1 cellular context compared by ENCODE assay signal in the genomic region with DNA sequence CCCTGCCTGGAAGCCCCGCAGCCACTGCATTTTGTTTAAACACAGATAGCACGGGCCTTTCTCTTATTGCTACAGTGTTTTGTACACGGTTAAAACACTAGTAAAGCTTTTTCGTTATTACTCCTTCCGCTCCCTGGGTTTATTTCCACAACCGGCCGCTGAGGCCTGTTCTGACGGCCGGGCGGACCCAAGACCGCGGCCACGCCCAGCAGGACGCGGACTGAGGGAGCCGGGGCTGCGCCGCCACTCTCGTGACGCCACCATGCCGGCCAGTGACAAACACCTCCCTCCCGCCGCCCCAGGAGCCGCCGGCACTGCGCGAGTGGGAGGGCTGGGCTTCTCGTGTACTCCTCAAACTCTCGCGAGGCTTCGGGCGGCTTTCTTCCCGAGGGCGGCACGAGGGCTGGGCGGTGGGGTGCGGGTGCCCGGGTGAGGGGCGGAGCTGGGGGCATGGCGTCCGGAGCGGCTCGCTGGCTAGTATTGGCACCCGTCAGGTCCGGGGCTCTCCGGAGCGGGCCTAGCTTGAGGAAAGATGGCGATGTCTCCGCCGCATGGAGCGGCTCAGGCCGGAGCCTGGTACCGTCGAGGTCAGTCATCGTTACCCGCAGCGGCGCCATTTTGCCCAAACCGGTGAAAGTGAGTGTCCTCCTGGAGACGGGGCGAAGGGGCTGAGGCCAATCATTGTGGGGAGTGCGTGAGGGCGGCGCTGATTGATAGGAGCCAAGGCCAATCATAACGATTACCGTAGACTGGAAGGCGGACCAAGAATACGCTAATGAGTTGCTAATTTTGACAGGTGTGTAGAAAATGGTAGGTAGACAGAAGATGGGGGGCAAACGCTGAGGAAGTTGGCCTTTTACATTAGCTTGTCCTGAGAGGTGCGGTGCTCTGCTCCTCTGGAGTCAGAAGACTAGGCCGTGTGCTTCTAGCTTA.
TF ChIP-seq lines count a peak whose summit lies in the region.

A gene with protein sequence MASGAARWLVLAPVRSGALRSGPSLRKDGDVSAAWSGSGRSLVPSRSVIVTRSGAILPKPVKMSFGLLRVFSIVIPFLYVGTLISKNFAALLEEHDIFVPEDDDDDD (plus strand): TSS at position 382 of the 933 bp plus-strand sequence. CDS start 69 bp downstream, at position 451.

TF ChIP-seq in GM23338, 12 proteins besides CTCF, POLR2A, EP300 and RAD21 (continued from another document):
- TF ChIP-seq, protein P1, sequence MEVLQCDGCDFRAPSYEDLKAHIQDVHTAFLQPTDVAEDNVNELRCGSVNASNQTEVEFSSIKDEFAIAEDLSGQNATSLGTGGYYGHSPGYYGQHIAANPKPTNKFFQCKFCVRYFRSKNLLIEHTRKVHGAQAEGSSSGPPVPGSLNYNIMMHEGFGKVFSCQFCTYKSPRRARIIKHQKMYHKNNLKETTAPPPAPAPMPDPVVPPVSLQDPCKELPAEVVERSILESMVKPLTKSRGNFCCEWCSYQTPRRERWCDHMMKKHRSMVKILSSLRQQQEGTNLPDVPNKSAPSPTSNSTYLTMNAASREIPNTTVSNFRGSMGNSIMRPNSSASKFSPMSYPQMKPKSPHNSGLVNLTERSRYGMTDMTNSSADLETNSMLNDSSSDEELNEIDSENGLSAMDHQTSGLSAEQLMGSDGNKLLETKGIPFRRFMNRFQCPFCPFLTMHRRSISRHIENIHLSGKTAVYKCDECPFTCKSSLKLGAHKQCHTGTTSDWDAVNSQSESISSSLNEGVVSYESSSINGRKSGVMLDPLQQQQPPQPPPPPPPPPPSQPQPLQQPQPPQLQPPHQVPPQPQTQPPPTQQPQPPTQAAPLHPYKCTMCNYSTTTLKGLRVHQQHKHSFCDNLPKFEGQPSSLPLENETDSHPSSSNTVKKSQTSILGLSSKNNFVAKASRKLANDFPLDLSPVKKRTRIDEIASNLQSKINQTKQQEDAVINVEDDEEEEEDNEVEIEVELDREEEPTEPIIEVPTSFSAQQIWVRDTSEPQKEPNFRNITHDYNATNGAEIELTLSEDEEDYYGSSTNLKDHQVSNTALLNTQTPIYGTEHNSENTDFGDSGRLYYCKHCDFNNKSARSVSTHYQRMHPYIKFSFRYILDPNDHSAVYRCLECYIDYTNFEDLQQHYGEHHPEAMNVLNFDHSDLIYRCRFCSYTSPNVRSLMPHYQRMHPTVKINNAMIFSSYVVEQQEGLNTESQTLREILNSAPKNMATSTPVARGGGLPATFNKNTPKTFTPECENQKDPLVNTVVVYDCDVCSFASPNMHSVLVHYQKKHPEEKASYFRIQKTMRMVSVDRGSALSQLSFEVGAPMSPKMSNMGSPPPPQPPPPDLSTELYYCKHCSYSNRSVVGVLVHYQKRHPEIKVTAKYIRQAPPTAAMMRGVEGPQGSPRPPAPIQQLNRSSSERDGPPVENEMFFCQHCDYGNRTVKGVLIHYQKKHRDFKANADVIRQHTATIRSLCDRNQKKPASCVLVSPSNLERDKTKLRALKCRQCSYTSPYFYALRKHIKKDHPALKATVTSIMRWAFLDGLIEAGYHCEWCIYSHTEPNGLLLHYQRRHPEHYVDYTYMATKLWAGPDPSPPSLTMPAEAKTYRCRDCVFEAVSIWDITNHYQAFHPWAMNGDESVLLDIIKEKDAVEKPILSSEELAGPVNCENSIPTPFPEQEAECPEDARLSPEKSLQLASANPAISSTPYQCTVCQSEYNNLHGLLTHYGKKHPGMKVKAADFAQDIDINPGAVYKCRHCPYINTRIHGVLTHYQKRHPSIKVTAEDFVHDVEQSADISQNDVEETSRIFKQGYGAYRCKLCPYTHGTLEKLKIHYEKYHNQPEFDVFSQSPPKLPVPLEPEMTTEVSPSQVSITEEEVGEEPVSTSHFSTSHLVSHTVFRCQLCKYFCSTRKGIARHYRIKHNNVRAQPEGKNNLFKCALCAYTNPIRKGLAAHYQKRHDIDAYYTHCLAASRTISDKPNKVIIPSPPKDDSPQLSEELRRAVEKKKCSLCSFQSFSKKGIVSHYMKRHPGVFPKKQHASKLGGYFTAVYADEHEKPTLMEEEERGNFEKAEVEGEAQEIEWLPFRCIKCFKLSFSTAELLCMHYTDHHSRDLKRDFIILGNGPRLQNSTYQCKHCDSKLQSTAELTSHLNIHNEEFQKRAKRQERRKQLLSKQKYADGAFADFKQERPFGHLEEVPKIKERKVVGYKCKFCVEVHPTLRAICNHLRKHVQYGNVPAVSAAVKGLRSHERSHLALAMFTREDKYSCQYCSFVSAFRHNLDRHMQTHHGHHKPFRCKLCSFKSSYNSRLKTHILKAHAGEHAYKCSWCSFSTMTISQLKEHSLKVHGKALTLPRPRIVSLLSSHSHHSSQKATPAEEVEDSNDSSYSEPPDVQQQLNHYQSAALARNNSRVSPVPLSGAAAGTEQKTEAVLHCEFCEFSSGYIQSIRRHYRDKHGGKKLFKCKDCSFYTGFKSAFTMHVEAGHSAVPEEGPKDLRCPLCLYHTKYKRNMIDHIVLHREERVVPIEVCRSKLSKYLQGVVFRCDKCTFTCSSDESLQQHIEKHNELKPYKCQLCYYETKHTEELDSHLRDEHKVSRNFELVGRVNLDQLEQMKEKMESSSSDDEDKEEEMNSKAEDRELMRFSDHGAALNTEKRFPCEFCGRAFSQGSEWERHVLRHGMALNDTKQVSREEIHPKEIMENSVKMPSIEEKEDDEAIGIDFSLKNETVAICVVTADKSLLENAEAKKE (CRISPR knock-in tag; IDR thresholded peaks at IDR 0.05): no peak
TF ChIP-seq in GM23338: peak in this region for 2.
